ENCODE assay signal across 25 cellular contexts in genomic region chr11:83709434-83709833, GRCh38.
"Had no signal": no experiment of that assay in that cellular context is flagged by ENCODE, and none has a peak within 500 bp of the region (broad histone marks: within the 10 kb centered on the region; RNA-seq: fewer than 3 reads in every experiment).

No MANE protein-coding gene starts in this region.

- DNase-seq: effector memory CD8-positive, alpha-beta T cell; foreskin keratinocyte; head of caudate nucleus; kidney; left cardiac atrium; left ventricle myocardium superior; mesenchymal stem cell; naive B cell; occipital lobe; pancreas; psoas muscle; retina; right lobe of liver; stimulated activated CD4-positive, alpha-beta T cell treated with anti-CD3 and anti-CD28 coated beads, Interleukin-4, amount 100 ng/mL, for 1 hour; stimulated activated CD8-positive, alpha-beta memory T cell treated with anti-CD3 and anti-CD28 coated beads, Interleukin-4, amount 100 ng/mL, for 48 hours; stimulated activated naive CD8-positive, alpha-beta T cell treated with anti-CD3 and anti-CD28 coated beads, Interleukin-15, Interleukin-2, amounts not matched to agents 100 U/mL and 50 U/mL, for 24 hours; tibial artery; upper lobe of left lung; uterus had no signal

- H3K9me3 ChIP-seq: pancreas, psoas muscle, right lobe of liver, suprapubic skin, tibial artery, upper lobe of left lung, uterus had no signal

- H3K27ac Mint-ChIP-seq: dendritic cell treated with granulocyte-macrophage colony-stimulating factor and Interleukin-4, amounts not matched to agents 40 ng/mL and 50 ng/mL, for 4 days; effector memory CD8-positive, alpha-beta T cell; naive B cell; nephron; stimulated activated effector memory CD8-positive, alpha-beta T cell treated with anti-CD3 and anti-CD28 coated beads, Interleukin-12 subunit alpha, Interleukin-12 subunit beta, amount 100 ng/mL, for 72 hours had no signal

- H3K27ac ChIP-seq: foreskin keratinocyte, hepatocyte, pancreas, psoas muscle, right lobe of liver, suprapubic skin, tibial artery, upper lobe of left lung, uterus had no signal

- H3K4me1 ChIP-seq: foreskin keratinocyte, pancreas, psoas muscle, suprapubic skin, tibial artery, upper lobe of left lung, uterus had no signal

- H3K36me3 ChIP-seq: pancreas, right lobe of liver, suprapubic skin, tibial artery, upper lobe of left lung, uterus had no signal

- H3K4me1 Mint-ChIP-seq: naive B cell; stimulated activated effector memory CD8-positive, alpha-beta T cell treated with anti-CD3 and anti-CD28 coated beads, Interleukin-12 subunit alpha, Interleukin-12 subunit beta, amount 100 ng/mL, for 72 hours had no signal

- H3K27me3 Mint-ChIP-seq: dendritic cell treated with granulocyte-macrophage colony-stimulating factor and Interleukin-4, amounts not matched to agents 40 ng/mL and 50 ng/mL, for 4 days; effector memory CD8-positive, alpha-beta T cell had no signal

- H3K9me3 Mint-ChIP-seq: dendritic cell treated with granulocyte-macrophage colony-stimulating factor and Interleukin-4, amounts not matched to agents 40 ng/mL and 50 ng/mL, for 4 days; effector memory CD8-positive, alpha-beta T cell; naive B cell; nephron had no signal

- ATAC-seq: effector memory CD8-positive, alpha-beta T cell; foreskin keratinocyte; left cardiac atrium; left ventricle myocardium superior; pancreas; psoas muscle; right lobe of liver; stimulated activated effector memory CD8-positive, alpha-beta T cell treated with anti-CD3 and anti-CD28 coated beads, Interleukin-12 subunit alpha, Interleukin-12 subunit beta, amount 100 ng/mL, for 72 hours; stimulated activated naive CD8-positive, alpha-beta T cell treated with anti-CD3 and anti-CD28 coated beads, Interleukin-15, Interleukin-2, amounts not matched to agents 100 U/mL and 50 U/mL, for 24 hours had no signal

- H3K4me3 ChIP-seq: hepatocyte, lung, pancreas, psoas muscle, right lobe of liver, suprapubic skin, tibial artery, upper lobe of left lung, uterus had no signal

- H3K27me3 ChIP-seq: foreskin keratinocyte, hepatocyte, pancreas, right lobe of liver, suprapubic skin, tibial artery, upper lobe of left lung, uterus had no signal

- H3K4me3 Mint-ChIP-seq: dendritic cell treated with granulocyte-macrophage colony-stimulating factor and Interleukin-4, amounts not matched to agents 40 ng/mL and 50 ng/mL, for 4 days; effector memory CD8-positive, alpha-beta T cell; naive B cell; nephron; stimulated activated effector memory CD8-positive, alpha-beta T cell treated with anti-CD3 and anti-CD28 coated beads, Interleukin-12 subunit alpha, Interleukin-12 subunit beta, amount 100 ng/mL, for 72 hours had no signal

- H3K36me3 Mint-ChIP-seq: naive B cell; stimulated activated effector memory CD8-positive, alpha-beta T cell treated with anti-CD3 and anti-CD28 coated beads, Interleukin-12 subunit alpha, Interleukin-12 subunit beta, amount 100 ng/mL, for 72 hours had no signal
